In the genomic region with DNA sequence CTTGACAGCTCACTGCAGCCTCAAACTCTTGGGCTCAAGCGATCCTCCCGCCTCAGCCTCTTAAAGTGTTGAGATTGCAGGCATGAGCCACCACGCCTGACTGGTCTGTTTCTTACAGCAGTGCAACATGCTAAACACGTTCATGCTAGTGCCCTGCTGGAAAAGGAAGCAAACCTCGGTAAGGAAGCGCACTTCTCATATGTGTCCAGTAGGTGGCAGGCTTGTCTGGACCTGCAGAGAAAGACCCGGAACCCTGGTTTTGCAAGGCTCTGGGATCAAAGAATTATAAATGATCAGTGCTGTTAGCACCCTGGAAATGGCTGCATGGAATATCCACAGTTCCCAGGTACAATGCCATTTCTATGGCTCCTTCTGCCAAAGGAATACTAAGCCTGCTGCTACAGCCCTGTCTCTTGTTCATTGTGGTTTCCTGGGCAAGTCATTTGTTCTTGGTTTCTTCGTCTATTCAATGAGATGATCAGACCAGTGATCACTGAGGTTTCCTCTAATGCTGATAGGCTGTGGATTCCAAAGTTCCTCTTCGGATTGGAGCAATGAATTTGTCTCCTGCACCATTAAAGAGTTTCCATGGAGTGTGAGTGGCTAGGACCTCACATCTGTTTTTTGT, we compare ENCODE assay signal across 8 cellular contexts. TPM values are rescaled to one million over a fixed set of nuclear protein-coding genes. Genes with fewer than 3 reads are reported as not detected.
DNase-seq lines count a peak whose midpoint lies in the region; ATAC-seq, FAIRE-seq and TF ChIP-seq lines count a peak whose summit lies in the region.

No MANE protein-coding gene starts in this region.

- TF ChIP-seq CTCF in endothelial cell (IDR thresholded peaks at IDR 0.05; ENCODE audit: unreplicated experiment) = peak; percentile 92
- peak; percentile 83 for TF ChIP-seq CTCF in mucosa of descending colon (IDR thresholded peaks at IDR 0.05)
- peak; percentile 58 to 90 (median 78) for TF ChIP-seq CTCF in testis (IDR thresholded peaks at IDR 0.05)

- DNase-seq in GF-D8 (lab: John Stamatoyannopoulos, UW) (peak; percentile 39), HTR-8/SVneo (ENCODE audit: insufficient read length, low spot score) (peak; percentile 80), NOMO-1 treated with dmso at 0.1 percent for 144 hours (lab: John Stamatoyannopoulos, UW; ENCODE audit: unreplicated experiment) (peak; percentile 66), endothelial cell (ENCODE audit: low spot score) (peak; percentile 70), mucosa of descending colon (peak in 2 of 3 donors; percentile 64 to 81), testis (peak; percentile 71), H54 (ENCODE audit: insufficient read length, low spot score) (no peak)
- DNase-seq in activated CD8-positive, alpha-beta T cell treated with anti-CD3 and anti-CD28 coated beads, Interleukin-2, amount 10 ng/mL, durations not matched to agents 7 days and 5 days = peak; percentile 82

- peak; percentile 74 for ATAC-seq in activated CD8-positive, alpha-beta T cell treated with anti-CD3 and anti-CD28 coated beads, Interleukin-2, amount 10 ng/mL, durations not matched to agents 7 days and 5 days
- peak; percentile 94 for ATAC-seq in mucosa of descending colon

- H3K27me3 ChIP-seq in testis = no peaks in the 10 kb centered on the region

- peaks cover 5% of the 10 kb centered on the region for H3K27me3 Mint-ChIP-seq in activated CD8-positive, alpha-beta T cell treated with anti-CD3 and anti-CD28 coated beads, Interleukin-2, amount 10 ng/mL, durations not matched to agents 7 days and 5 days (ENCODE audit: low read depth)
- peaks cover 2% of the 10 kb centered on the region for H3K27me3 Mint-ChIP-seq in endothelial cell (ENCODE audit: unreplicated experiment)

- no peaks in the 10 kb centered on the region for H3K4me1 ChIP-seq in mucosa of descending colon (ENCODE audit: low read depth)
- no peaks in the 10 kb centered on the region for H3K4me1 ChIP-seq in testis

- H3K9me3 ChIP-seq in mucosa of descending colon (no peaks in the 10 kb centered on the region), testis (no peaks in the 10 kb centered on the region)

- peak overlapping the region; percentile 40 for H3K4me3 Mint-ChIP-seq in activated CD8-positive, alpha-beta T cell treated with anti-CD3 and anti-CD28 coated beads, Interleukin-2, amount 10 ng/mL, durations not matched to agents 7 days and 5 days
- no peak overlapping the region for H3K4me3 Mint-ChIP-seq in endothelial cell (ENCODE audit: unreplicated experiment)

- H3K4me1 Mint-ChIP-seq in activated CD8-positive, alpha-beta T cell treated with anti-CD3 and anti-CD28 coated beads, Interleukin-2, amount 10 ng/mL, durations not matched to agents 7 days and 5 days (ENCODE audit: low read depth) = peaks cover 48% of the 10 kb centered on the region
- H3K4me1 Mint-ChIP-seq in endothelial cell (ENCODE audit: unreplicated experiment) = no peaks in the 10 kb centered on the region

- H3K27ac Mint-ChIP-seq in activated CD8-positive, alpha-beta T cell treated with anti-CD3 and anti-CD28 coated beads, Interleukin-2, amount 10 ng/mL, durations not matched to agents 7 days and 5 days = peak overlapping the region; percentile 76
- no peak overlapping the region for H3K27ac Mint-ChIP-seq in endothelial cell (ENCODE audit: unreplicated experiment)

- no peak for TF ChIP-seq POLR2A in testis (IDR thresholded peaks at IDR 0.05)
- no peak for TF ChIP-seq POLR2A in H54 (IDR thresholded peaks at IDR 0.05; ENCODE audit: low read depth, low read length)

- POLR2A ChIA-PET in activated CD8-positive, alpha-beta T cell treated with anti-CD3 and anti-CD28 coated beads, Interleukin-2, amount 10 ng/mL, durations not matched to agents 7 days and 5 days (lab: Charles Lee) = interaction anchor here (0.6 to 11.6 kb wide), 2 partner anchors 18 to 51 kb away, joined by 3 to 839 read pairs; a partner anchor contains a TSS

- no peaks in the 10 kb centered on the region for H3K9me3 Mint-ChIP-seq in activated CD8-positive, alpha-beta T cell treated with anti-CD3 and anti-CD28 coated beads, Interleukin-2, amount 10 ng/mL, durations not matched to agents 7 days and 5 days (ENCODE audit: insufficient read depth)
- no peaks in the 10 kb centered on the region for H3K9me3 Mint-ChIP-seq in endothelial cell (ENCODE audit: unreplicated experiment)

- H3K36me3 ChIP-seq in mucosa of descending colon (ENCODE audit: low read depth) (no peaks in the 10 kb centered on the region), testis (ENCODE audit: low read depth, missing control alignments) (no peaks in the 10 kb centered on the region)

- intact Hi-C loops in mucosa of descending colon (cut with DNase I, micrococcal nuclease) = no loop called here
- intact Hi-C loops in testis (cut with DNase I; ENCODE audit: low total_unique reads) = no loop called here

- 27 to 33% methylated on average over 9 of the region's 9 CpGs for WGBS in testis, 2 donors

- CTCF ChIA-PET in activated CD8-positive, alpha-beta T cell treated with anti-CD3 and anti-CD28 coated beads, Interleukin-2, amount 10 ng/mL, durations not matched to agents 7 days and 5 days (lab: Charles Lee) = interaction anchor here (0.7 to 6.1 kb wide), 12 partner anchors 11 to 296 kb away, joined by 3 to 35 read pairs (median 3); a partner anchor contains a TSS

- H3K36me3 Mint-ChIP-seq in activated CD8-positive, alpha-beta T cell treated with anti-CD3 and anti-CD28 coated beads, Interleukin-2, amount 10 ng/mL, durations not matched to agents 7 days and 5 days (ENCODE audit: low read depth) = no peaks in the 10 kb centered on the region
- H3K36me3 Mint-ChIP-seq in endothelial cell (ENCODE audit: low read depth, unreplicated experiment) = no peaks in the 10 kb centered on the region

- H3K4me3 ChIP-seq in mucosa of descending colon (no peak overlapping the region), testis (no peak overlapping the region)

- no peak overlapping the region for H3K27ac ChIP-seq in testis

- FAIRE-seq in HTR-8/SVneo (lab: Jason Lieb, UNC) (peak; percentile 87), H54 (lab: Jason Lieb, UNC) (no peak)

RNA-seq across cellular contexts. Expression of a gene that starts 15.9 kb away (rescaled TPM):
- not detected for total RNA-seq in activated CD8-positive, alpha-beta T cell treated with anti-CD3 and anti-CD28 coated beads, Interleukin-2, amount 10 ng/mL, durations not matched to agents 7 days and 5 days
- total RNA-seq in endothelial cell (ENCODE audit: unreplicated experiment) (not detected), mucosa of descending colon (10 to 100 TPM in 1 of 3 donors, not detected in 2; 15.9 TPM), testis (not detected)
- not detected for polyA plus RNA-seq in testis (ENCODE audit: insufficient read depth, low read depth, low replicate concordance)

RNA-seq across cellular contexts. Expression of a gene that starts 24.6 kb away (rescaled TPM):
- 100 to 1,000 TPM; 125 to 126 TPM for total RNA-seq in activated CD8-positive, alpha-beta T cell treated with anti-CD3 and anti-CD28 coated beads, Interleukin-2, amount 10 ng/mL, durations not matched to agents 7 days and 5 days
- total RNA-seq in endothelial cell (ENCODE audit: unreplicated experiment) (12.9 TPM), mucosa of descending colon (10 to 100 TPM in 1 of 3 donors, 1 to 10 TPM in 2; 2.7 to 15.0 (median 4.1) TPM), testis (100 to 1,000 TPM in 1 of 2 donors, 10 to 100 TPM in 1; 53.5 to 130 TPM)
- 167 TPM for polyA plus RNA-seq in testis (ENCODE audit: insufficient read depth, low read depth, low replicate concordance)

RNA-seq across cellular contexts. Expression of a gene that starts 40.5 kb away (rescaled TPM):
- total RNA-seq in activated CD8-positive, alpha-beta T cell treated with anti-CD3 and anti-CD28 coated beads, Interleukin-2, amount 10 ng/mL, durations not matched to agents 7 days and 5 days = 10 to 100 TPM; 80.0 to 88.4 TPM
- total RNA-seq in endothelial cell (ENCODE audit: unreplicated experiment) (4.1 TPM), mucosa of descending colon (1 to 10 TPM; 1.7 to 4.1 (median 2.3) TPM), testis (10 to 100 TPM; 17.4 to 29.7 TPM)
- 42.9 TPM for polyA plus RNA-seq in testis (ENCODE audit: insufficient read depth, low read depth, low replicate concordance)

RNA-seq across cellular contexts. Expression of a gene that starts 40.8 kb away (rescaled TPM):
- total RNA-seq in activated CD8-positive, alpha-beta T cell treated with anti-CD3 and anti-CD28 coated beads, Interleukin-2, amount 10 ng/mL, durations not matched to agents 7 days and 5 days = 1 to 10 TPM; 4.0 to 4.6 TPM
- total RNA-seq in endothelial cell (ENCODE audit: unreplicated experiment) (15.6 TPM), mucosa of descending colon (10 to 100 TPM; 19.3 to 46.0 (median 36.6) TPM), testis (10 to 100 TPM; 15.6 to 18.9 TPM)
- 40.2 TPM for polyA plus RNA-seq in testis (ENCODE audit: insufficient read depth, low read depth, low replicate concordance)
